In genomic region chr6:152201134-152201533, GRCh38 we compare ENCODE assay signal across 15 cellular contexts.
DNase-seq lines count a peak whose midpoint lies in the region; ATAC-seq and TF ChIP-seq lines count a peak whose summit lies in the region.
"Had no signal": no experiment of that assay in that cellular context is flagged by ENCODE, and none has a peak within 500 bp of the region (broad histone marks: within the 10 kb centered on the region; RNA-seq: fewer than 3 reads in every experiment).

No MANE protein-coding gene starts in this region.

- DNase-seq in D341Med (ENCODE audit: low spot score) (peak; percentile 61), HEK293T (ENCODE audit: extremely low spot score) (no peak), NCI-H82 (lab: John Stamatoyannopoulos, UW) (peak; percentile 83), lower lobe of right lung (no peak), HuH-7.5 (ENCODE audit: low spot score) (no peak), coronary artery (ENCODE audit: low spot score) (no peak), OCI-LY7 (ENCODE audit: low spot score) (no peak), NCI-H1092 treated with DMSO at 0.1 percent for 48 hours (lab: John Stamatoyannopoulos, UW) (no peak)
- DNase-seq: CD8-positive, alpha-beta T cell; COR-L47; DMS 273 treated with DMSO at 0.1 percent for 48 hours; EL; GOT3; H9 had no signal

- H3K36me3 ChIP-seq in lower lobe of right lung (peaks cover 92% of the 10 kb centered on the region), OCI-LY7 (ENCODE audit: insufficient read depth, low read length) (peaks cover 93% of the 10 kb centered on the region)

- intact Hi-C loops in lower lobe of right lung (cut with DNase I) (no loop called here), OCI-LY7 (cut with micrococcal nuclease; ENCODE audit: unreplicated experiment) (no loop called here)

- H3K9me3 ChIP-seq in lower lobe of right lung (no peaks in the 10 kb centered on the region), OCI-LY7 (ENCODE audit: low read length) (no peaks in the 10 kb centered on the region)

- H3K4me3 ChIP-seq in lower lobe of right lung = no peak overlapping the region
- no peak overlapping the region for H3K4me3 ChIP-seq in coronary artery
- no peak overlapping the region for H3K4me3 ChIP-seq in OCI-LY7 (ENCODE audit: low read depth, low read length, poor library complexity, severe bottlenecking)

- peak; percentile 51 to 56 for ATAC-seq in lower lobe of right lung
- ATAC-seq: CD8-positive, alpha-beta T cell had no signal

- no peak overlapping the region for H2AFZ ChIP-seq in OCI-LY7 (ENCODE audit: low read length)

- POLR2A ChIA-PET in HEK293T (lab: Yijun Ruan, JAX) = no interaction called here
- POLR2A ChIA-PET in OCI-LY7 (lab: Charles Lee) = interaction anchor here (0.9 to 1.3 kb wide), 2 partner anchors 16 to 143 kb away, joined by 4 read pairs; no protein-coding TSS in a partner anchor

- BruUV-seq in OCI-LY7 (replicated peaks; lab: Mats Ljungman, UMichigan) = no TSS peak

- TF ChIP-seq CTCF in lower lobe of right lung (IDR thresholded peaks at IDR 0.05) (no peak), coronary artery (IDR thresholded peaks at IDR 0.05) (no peak), OCI-LY7 (conservative IDR thresholded peaks at IDR 0.05; ENCODE audit: low read length) (no peak)

- no peaks in the 10 kb centered on the region for H3K9me2 ChIP-seq in OCI-LY7 (ENCODE audit: insufficient read depth, low read length)

- H4K20me1 ChIP-seq in OCI-LY7 (ENCODE audit: insufficient read depth, low read length) = no peaks in the 10 kb centered on the region

- H3K4me2 ChIP-seq in OCI-LY7 (ENCODE audit: low read length) = no peak overlapping the region

- H3K27me3 ChIP-seq in lower lobe of right lung (ENCODE audit: low read depth) = no peaks in the 10 kb centered on the region

- no peak overlapping the region for H3K27ac ChIP-seq in lower lobe of right lung
- no peak overlapping the region for H3K27ac ChIP-seq in coronary artery
- H3K27ac ChIP-seq in OCI-LY7 (ENCODE audit: low read depth, low read length, poor library complexity, severe bottlenecking) = no peak overlapping the region
- H3K27ac ChIP-seq: 22Rv1 had no signal

- no peaks in the 10 kb centered on the region for H3K4me1 ChIP-seq in lower lobe of right lung
- H3K4me1 ChIP-seq in OCI-LY7 (ENCODE audit: insufficient read depth, low read length, poor library complexity, severe bottlenecking) = no peaks in the 10 kb centered on the region

- no peaks in the 10 kb centered on the region for H3K79me2 ChIP-seq in OCI-LY7 (ENCODE audit: insufficient read depth, low read depth, low read length)

- CTCF ChIA-PET in HEK293T (lab: Yijun Ruan, JAX) = interaction anchor here (0.6 kb wide), 1 partner anchor 81 kb away, joined by 3 read pairs; no protein-coding TSS in a partner anchor
- CTCF ChIA-PET in OCI-LY7 (lab: Charles Lee; ENCODE audit: unreplicated experiment) = no interaction called here

TF ChIP-seq in HEK293T, 16 proteins besides CTCF, POLR2A, EP300 and RAD21:
- TF ChIP-seq ZNF384 (IDR thresholded peaks at IDR 0.05) = 0 out of 2 replicates have a peak, but pooled peaks have one; percentile 18
- TF ChIP-seq BHLHE40 (IDR thresholded peaks at IDR 0.05; ENCODE audit: borderline replicate concordance) = no peak

Comparison
In these comparisons a context has a peak if more than half of its experiments do, and no peak if none do; other contexts are left out.
1. DNase-seq: peak in D341Med (single experiment) and NCI-H82 (single experiment); none in HEK293T (single experiment), lower lobe of right lung (single experiment), HuH-7.5 (single experiment), coronary artery (single experiment), OCI-LY7 (single experiment) and NCI-H1092 treated with DMSO at 0.1 percent for 48 hours (single experiment).